Comparison of ENCODE assay signal across 8 cellular contexts in genomic region chr9:41653565-41654340, GRCh38.
A peak's percentile ranks its signal among the peaks of the same experiment; 100 is the strongest.
DNase-seq lines count a peak whose midpoint lies in the region; ATAC-seq and TF ChIP-seq lines count a peak whose summit lies in the region.
"Not testable (repeated sequence)": the region's sequence is repeated elsewhere in the genome, so short reads cannot be mapped to it uniquely, and the experiment has no call there.

No MANE protein-coding gene starts in this region.

- not testable (repeated sequence) for H3K36me3 Mint-ChIP-seq in CD8-positive, alpha-beta T cell; activated CD4-positive, alpha-beta T cell treated with anti-CD3 and anti-CD28 coated beads, Interleukin-2, amount 10 ng/mL, durations not matched to agents 24 days and 14 days (ENCODE audit: low read depth); activated naive CD8-positive, alpha-beta T cell treated with anti-CD3 and anti-CD28 coated beads for 36 hours; progenitor cell of endocrine pancreas (ENCODE audit: insufficient read depth)

- not testable (repeated sequence) for H2BK12ac ChIP-seq in mesenchymal stem cell (ENCODE audit: low read length in 2 of 2)

- not testable (repeated sequence) for H2BK120ac ChIP-seq in mesenchymal stem cell (ENCODE audit: low read depth, low read length)

- H3K4me1 Mint-ChIP-seq in CD8-positive, alpha-beta T cell (ENCODE audit: low read depth); activated naive CD8-positive, alpha-beta T cell treated with anti-CD3 and anti-CD28 coated beads for 36 hours: not testable (repeated sequence)
- peaks cover 10% of the 10 kb centered on the region for H3K4me1 Mint-ChIP-seq in activated CD4-positive, alpha-beta T cell treated with anti-CD3 and anti-CD28 coated beads, Interleukin-2, amount 10 ng/mL, durations not matched to agents 24 days and 14 days
- peaks cover 25% of the 10 kb centered on the region for H3K4me1 Mint-ChIP-seq in progenitor cell of endocrine pancreas (ENCODE audit: low read depth)

- H3K9me3 ChIP-seq in CD8-positive, alpha-beta T cell (ENCODE audit: low read length); left ventricle myocardium inferior (replicated peaks); mesenchymal stem cell (ENCODE audit: control insufficient read depth, low read length); stomach smooth muscle (ENCODE audit: control insufficient read depth in 2 of 2, low read length in 2 of 2): not testable (repeated sequence)

- peak overlapping the region; percentile 66 for H3K4me3 Mint-ChIP-seq in CD8-positive, alpha-beta T cell
- peak overlapping the region; percentile 61 for H3K4me3 Mint-ChIP-seq in activated CD4-positive, alpha-beta T cell treated with anti-CD3 and anti-CD28 coated beads, Interleukin-2, amount 10 ng/mL, durations not matched to agents 24 days and 14 days
- peak overlapping the region; percentile 32 for H3K4me3 Mint-ChIP-seq in activated naive CD8-positive, alpha-beta T cell treated with anti-CD3 and anti-CD28 coated beads for 36 hours
- peak overlapping the region; percentile 30 for H3K4me3 Mint-ChIP-seq in progenitor cell of endocrine pancreas (ENCODE audit: low read depth)

- not testable (repeated sequence) for H3K14ac ChIP-seq in mesenchymal stem cell (ENCODE audit: low read length in 2 of 2)

- not testable (repeated sequence) for H4K91ac ChIP-seq in mesenchymal stem cell (ENCODE audit: low read length)

- not testable (repeated sequence) for H3K18ac ChIP-seq in mesenchymal stem cell (ENCODE audit: low read depth in 1 of 2, low read length in 2 of 2)

- not testable (repeated sequence) for H2AK5ac ChIP-seq in mesenchymal stem cell (ENCODE audit: low read length, severe bottlenecking)

- not testable (repeated sequence) for H3K36me3 ChIP-seq in CD8-positive, alpha-beta T cell (ENCODE audit: insufficient read depth, low read length); left ventricle myocardium inferior; mesenchymal stem cell (ENCODE audit: control insufficient read depth in 1 of 2, insufficient read depth in 2 of 2, low read depth in 1 of 2, low read length in 2 of 2); stomach smooth muscle (ENCODE audit: control insufficient read depth in 2 of 2, insufficient read depth in 2 of 2, low read length in 2 of 2)

- not testable (repeated sequence) for H3K27ac Mint-ChIP-seq in CD8-positive, alpha-beta T cell; activated naive CD8-positive, alpha-beta T cell treated with anti-CD3 and anti-CD28 coated beads for 36 hours
- H3K27ac Mint-ChIP-seq in activated CD4-positive, alpha-beta T cell treated with anti-CD3 and anti-CD28 coated beads, Interleukin-2, amount 10 ng/mL, durations not matched to agents 24 days and 14 days, result peak overlapping the region; percentile 48
- H3K27ac Mint-ChIP-seq in progenitor cell of endocrine pancreas, result peak overlapping the region; percentile 94

- not testable (repeated sequence) for H4K8ac ChIP-seq in mesenchymal stem cell (ENCODE audit: low read length)

- H2BK15ac ChIP-seq in mesenchymal stem cell (ENCODE audit: low read depth, poor library complexity, severe bottlenecking), result not testable (repeated sequence)

- H3K27ac ChIP-seq in CD8-positive, alpha-beta T cell (ENCODE audit: low read depth, low read length); mesenchymal stem cell (ENCODE audit: low read length, poor library complexity, severe bottlenecking): not testable (repeated sequence)
- peak overlapping the region; percentile 63 for H3K27ac ChIP-seq in left ventricle myocardium inferior (replicated peaks)
- H3K27ac ChIP-seq in stomach smooth muscle (ENCODE audit: low read length), result peak overlapping the region; percentile 62

- H3K23ac ChIP-seq in mesenchymal stem cell (ENCODE audit: low read length in 2 of 2), result not testable (repeated sequence)

- H3K4me1 ChIP-seq in CD8-positive, alpha-beta T cell (ENCODE audit: insufficient read depth, low read length); left ventricle myocardium inferior; mesenchymal stem cell (ENCODE audit: control insufficient read depth, insufficient read depth, low read depth, low read length); stomach smooth muscle (ENCODE audit: control insufficient read depth, insufficient read depth, low read length): not testable (repeated sequence)

- H3K27me3 Mint-ChIP-seq in CD8-positive, alpha-beta T cell (ENCODE audit: low read depth); activated CD4-positive, alpha-beta T cell treated with anti-CD3 and anti-CD28 coated beads, Interleukin-2, amount 10 ng/mL, durations not matched to agents 24 days and 14 days; progenitor cell of endocrine pancreas: not testable (repeated sequence)
- peaks cover 21% of the 10 kb centered on the region for H3K27me3 Mint-ChIP-seq in activated naive CD8-positive, alpha-beta T cell treated with anti-CD3 and anti-CD28 coated beads for 36 hours

- H3K4me3 ChIP-seq in CD8-positive, alpha-beta T cell (ENCODE audit: low read depth, low read length); choroid plexus epithelial cell (ENCODE audit: low read depth, low read length); mesenchymal stem cell (ENCODE audit: insufficient read depth in 1 of 2, low read depth in 1 of 2, low read length in 2 of 2): not testable (repeated sequence)
- H3K4me3 ChIP-seq in left ventricle myocardium inferior (peak overlapping the region; percentile 56), stomach smooth muscle (ENCODE audit: low read length in 2 of 2) (peak overlapping the region in 1 of 2 donors; percentile 55)

- H3K4ac ChIP-seq in mesenchymal stem cell (ENCODE audit: low read depth in 1 of 2, low read length in 2 of 2), result not testable (repeated sequence)

- not testable (repeated sequence) for H3K9me3 Mint-ChIP-seq in CD8-positive, alpha-beta T cell; activated CD4-positive, alpha-beta T cell treated with anti-CD3 and anti-CD28 coated beads, Interleukin-2, amount 10 ng/mL, durations not matched to agents 24 days and 14 days; activated naive CD8-positive, alpha-beta T cell treated with anti-CD3 and anti-CD28 coated beads for 36 hours; progenitor cell of endocrine pancreas (ENCODE audit: low read depth)

- no CpG with 5 or more reads among the region's 21 CpGs for WGBS in mesenchymal stem cell

- not testable (repeated sequence) for H3K9ac ChIP-seq in mesenchymal stem cell (ENCODE audit: low read length); stomach smooth muscle (ENCODE audit: low read length in 2 of 2)

- CTCF ChIA-PET in CD8-positive, alpha-beta T cell (lab: Charles Lee), result not testable (repeated sequence)

- DNase-seq in CD8-positive, alpha-beta T cell; activated naive CD8-positive, alpha-beta T cell treated with anti-CD3 and anti-CD28 coated beads for 36 hours; left ventricle myocardium inferior; progenitor cell of endocrine pancreas (ENCODE audit: low spot score, unreplicated experiment): not testable (repeated sequence)
- DNase-seq in activated CD4-positive, alpha-beta T cell treated with anti-CD3 and anti-CD28 coated beads, Interleukin-2, amount 10 ng/mL, durations not matched to agents 24 days and 14 days, result peak; percentile 61
- peak; percentile 11 for DNase-seq in choroid plexus epithelial cell (ENCODE audit: low read depth)
- peak; percentile 0 for DNase-seq in mesenchymal stem cell

- not testable (repeated sequence) for H2AFZ ChIP-seq in mesenchymal stem cell (ENCODE audit: low read depth, low read length)

- not testable (repeated sequence) for ATAC-seq in CD8-positive, alpha-beta T cell

- not testable (repeated sequence) for TF ChIP-seq CTCF in CD8-positive, alpha-beta T cell (IDR thresholded peaks at IDR 0.05); choroid plexus epithelial cell (conservative IDR thresholded peaks at IDR 0.05; ENCODE audit: low read depth, low read length); left ventricle myocardium inferior (IDR thresholded peaks at IDR 0.05; ENCODE audit: borderline replicate concordance); progenitor cell of endocrine pancreas (IDR thresholded peaks at IDR 0.05; ENCODE audit: unreplicated experiment)

- H3K79me1 ChIP-seq in mesenchymal stem cell (replicated peaks; ENCODE audit: low read length, poor library complexity, severe bottlenecking), result not testable (repeated sequence)

- intact Hi-C loops in CD8-positive, alpha-beta T cell (cut with DNase I, micrococcal nuclease); activated CD4-positive, alpha-beta T cell treated with anti-CD3 and anti-CD28 coated beads, Interleukin-2, amount 10 ng/mL, durations not matched to agents 24 days and 14 days (cut with micrococcal nuclease); left ventricle myocardium inferior (cut with micrococcal nuclease): not testable (repeated sequence)

- not testable (repeated sequence) for H3K27me3 ChIP-seq in CD8-positive, alpha-beta T cell (ENCODE audit: insufficient read depth, low read length); left ventricle myocardium inferior (ENCODE audit: low read depth); mesenchymal stem cell (ENCODE audit: control insufficient read depth in 1 of 2, insufficient read depth in 1 of 2, low read length in 2 of 2); stomach smooth muscle (ENCODE audit: control insufficient read depth in 1 of 2, insufficient read depth in 2 of 2, low read length in 2 of 2)

- not testable (repeated sequence) for H3K4me2 ChIP-seq in mesenchymal stem cell (ENCODE audit: low read length, poor library complexity, severe bottlenecking)

- POLR2A ChIA-PET in CD8-positive, alpha-beta T cell (lab: Charles Lee), result not testable (repeated sequence)

- H2BK5ac ChIP-seq in mesenchymal stem cell (ENCODE audit: low read depth, low read length, poor library complexity, severe bottlenecking), result not testable (repeated sequence)
